1 cellular context compared by ENCODE assay signal in the genomic region with DNA sequence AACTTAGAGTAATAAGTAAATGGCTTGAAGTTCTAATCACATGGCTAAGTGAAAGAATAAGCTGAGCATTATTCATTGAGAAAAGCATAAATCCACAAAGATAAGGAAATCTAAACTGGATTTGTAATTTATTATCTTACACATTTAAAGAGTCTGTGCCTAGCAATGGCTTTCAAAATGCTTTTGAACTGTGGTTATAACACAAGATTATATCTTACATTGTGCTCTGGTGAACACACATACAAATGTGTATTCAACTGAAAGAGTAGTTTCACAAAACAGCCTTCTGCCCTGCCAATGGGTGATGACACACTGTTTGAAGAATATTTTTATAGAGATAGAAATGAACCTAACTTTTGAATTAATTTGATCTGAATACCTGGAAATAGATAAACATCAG.
TF ChIP-seq lines count a peak whose summit lies in the region.

No MANE protein-coding gene starts in this region.

TF ChIP-seq in HepG2, 621 proteins besides CTCF, POLR2A, EP300 and RAD21 (continued from another document):
- TF ChIP-seq, protein P1, sequence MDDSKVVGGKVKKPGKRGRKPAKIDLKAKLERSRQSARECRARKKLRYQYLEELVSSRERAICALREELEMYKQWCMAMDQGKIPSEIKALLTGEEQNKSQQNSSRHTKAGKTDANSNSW (CRISPR knock-in tag; IDR thresholded peaks at IDR 0.05; ENCODE audit: borderline replicate concordance) = no peak
- TF ChIP-seq ZNF350 (CRISPR knock-in tag; IDR thresholded peaks at IDR 0.05; ENCODE audit: borderline replicate concordance, low read depth) (no peak), ZNF670 (CRISPR knock-in tag; IDR thresholded peaks at IDR 0.05; ENCODE audit: borderline replicate concordance) (no peak)
